9 cellular contexts compared by ENCODE assay signal in the genomic region with DNA sequence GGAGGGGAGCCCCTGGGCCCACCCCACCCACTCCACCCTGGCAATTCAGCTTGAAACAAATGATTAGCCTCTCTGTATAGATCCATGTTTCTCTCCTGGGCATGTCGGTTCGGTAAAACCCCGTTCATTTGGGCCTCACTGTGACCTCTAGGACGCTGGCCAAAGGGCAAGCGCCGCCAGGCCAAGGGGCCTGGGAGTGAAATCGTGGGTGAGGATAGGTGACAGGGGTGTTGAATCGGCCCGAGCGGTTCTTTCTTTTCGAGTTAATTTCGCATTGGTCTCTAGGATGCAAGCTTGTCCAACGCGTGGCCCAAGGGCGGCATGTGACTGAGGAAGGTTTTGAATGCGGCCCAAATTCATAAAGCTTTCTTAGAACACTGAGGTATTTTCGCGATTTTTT. TPM values are rescaled to one million over a fixed set of nuclear protein-coding genes. Genes with fewer than 3 reads are reported as not detected.
DNase-seq lines count a peak whose midpoint lies in the region; ATAC-seq, FAIRE-seq and TF ChIP-seq lines count a peak whose summit lies in the region.
"Had no signal": no experiment of that assay in that cellular context is flagged by ENCODE, and none has a peak within 500 bp of the region (broad histone marks: within the 10 kb centered on the region; RNA-seq: fewer than 3 reads in every experiment).

No MANE protein-coding gene starts in this region.

- H3K36me3 Mint-ChIP-seq in activated CD8-positive, alpha-beta T cell treated with anti-CD3 and anti-CD28 coated beads for 36 hours (ENCODE audit: low read depth): no peaks in the 10 kb centered on the region
- H3K36me3 Mint-ChIP-seq in immature natural killer cell: no peaks in the 10 kb centered on the region

- POLR2A ChIA-PET in activated CD8-positive, alpha-beta T cell treated with anti-CD3 and anti-CD28 coated beads for 36 hours (lab: Charles Lee): interaction anchor here (0.8 to 23.0 kb wide), 8 partner anchors 9 to 317 kb away, joined by 3 to 438 read pairs (median 4); a partner anchor contains a TSS

- H3K27me3 ChIP-seq in stomach: no peaks in the 10 kb centered on the region

- DNase-seq in activated CD8-positive, alpha-beta memory T cell treated with anti-CD3 and anti-CD28 coated beads for 24 hours: peak; percentile 61
- DNase-seq in activated CD8-positive, alpha-beta memory T cell treated with anti-CD3 and anti-CD28 coated beads, Interleukin-2, amount 50 U/mL, for 4 hours: no peak
- DNase-seq in activated CD8-positive, alpha-beta T cell treated with anti-CD3 and anti-CD28 coated beads for 36 hours: no peak
- DNase-seq in immature natural killer cell: no peak
- no peak for DNase-seq in stomach
- DNase-seq in GM12891 (ENCODE audit: insufficient read length, low spot score): no peak
- DNase-seq in cerebellar nuclear complex (lab: John Stamatoyannopoulos, UW): no peak
- DNase-seq in GM10266 (ENCODE audit: extremely low spot score): no peak
- DNase-seq: GDM1 had no signal

- ATAC-seq in activated CD8-positive, alpha-beta T cell treated with anti-CD3 and anti-CD28 coated beads for 36 hours: no peak

- peak overlapping the region; percentile 69 for H3K27ac Mint-ChIP-seq in activated CD8-positive, alpha-beta T cell treated with anti-CD3 and anti-CD28 coated beads for 36 hours
- peak overlapping the region in 4 of 6 donors; percentile 54 to 81 (median 55) for H3K27ac Mint-ChIP-seq in immature natural killer cell

- H3K9me3 Mint-ChIP-seq in activated CD8-positive, alpha-beta T cell treated with anti-CD3 and anti-CD28 coated beads for 36 hours: no peaks in the 10 kb centered on the region
- no peaks in the 10 kb centered on the region for H3K9me3 Mint-ChIP-seq in immature natural killer cell

- FAIRE-seq in GM12891 (lab: Jason Lieb, UNC): no peak

- H3K27me3 Mint-ChIP-seq in activated CD8-positive, alpha-beta T cell treated with anti-CD3 and anti-CD28 coated beads for 36 hours: no peaks in the 10 kb centered on the region
- H3K27me3 Mint-ChIP-seq in immature natural killer cell (ENCODE audit: low read depth in 3 of 3): peaks cover 2 to 15% (median 3%) of the 10 kb centered on the region in 3 donors

- peak overlapping the region in 4 of 5 donors; percentile 78 to 99 (median 92) for H3K27ac ChIP-seq in stomach

- CTCF ChIA-PET in activated CD8-positive, alpha-beta T cell treated with anti-CD3 and anti-CD28 coated beads for 36 hours (lab: Charles Lee): interaction anchor here (1.3 to 13.5 kb wide), 6 partner anchors 11 to 119 kb away, joined by 5 to 91 read pairs (median 12); a partner anchor contains a TSS

- TF ChIP-seq EP300 in stomach (IDR thresholded peaks at IDR 0.05): no peak

- H3K4me1 Mint-ChIP-seq in activated CD8-positive, alpha-beta T cell treated with anti-CD3 and anti-CD28 coated beads for 36 hours (ENCODE audit: low read depth): peaks cover 68% of the 10 kb centered on the region
- peaks cover 30 to 34% of the 10 kb centered on the region in 2 donors for H3K4me1 Mint-ChIP-seq in immature natural killer cell

- no peaks in the 10 kb centered on the region for H3K9me3 ChIP-seq in stomach

- H3K4me1 ChIP-seq in stomach: peaks cover 17 to 53% (median 36%) of the 10 kb centered on the region in 4 donors

- intact Hi-C loops in activated CD8-positive, alpha-beta T cell treated with anti-CD3 and anti-CD28 coated beads for 36 hours (cut with micrococcal nuclease): no loop called here
- intact Hi-C loops in stomach (cut with DNase I; ENCODE audit: low total_unique reads): no loop called here

- WGBS in stomach, 5 donors: 92 to 95% (median 94%) methylated on average over 17 to 18 of the region's 18 CpGs

- TF ChIP-seq POLR2A in stomach (IDR thresholded peaks at IDR 0.05): no peak
- no peak for TF ChIP-seq POLR2A in GM12891 (IDR thresholded peaks at IDR 0.05; ENCODE audit: low read depth, low read length)

- H3K36me3 ChIP-seq in stomach: no peaks in the 10 kb centered on the region

- TF ChIP-seq CTCF in activated CD8-positive, alpha-beta T cell treated with anti-CD3 and anti-CD28 coated beads for 36 hours (IDR thresholded peaks at IDR 0.05): no peak
- TF ChIP-seq CTCF in stomach (IDR thresholded peaks at IDR 0.05): no peak
- TF ChIP-seq CTCF in GM10266 (IDR thresholded peaks at IDR 0.05; ENCODE audit: control insufficient read depth, insufficient read depth, low read depth, missing control alignments): no peak

- H3K4me3 Mint-ChIP-seq in activated CD8-positive, alpha-beta T cell treated with anti-CD3 and anti-CD28 coated beads for 36 hours: peak overlapping the region; percentile 39
- peak overlapping the region; percentile 73 to 83 (median 80) for H3K4me3 Mint-ChIP-seq in immature natural killer cell

- no peak overlapping the region for H3K4me3 ChIP-seq in stomach

TF ChIP-seq in GM12891, 5 proteins besides CTCF, POLR2A, EP300 and RAD21:
- no peak for TF ChIP-seq SPI1 (IDR thresholded peaks at IDR 0.05; ENCODE audit: low read depth, low read length)
- TF ChIP-seq TAF1 (IDR thresholded peaks at IDR 0.05; ENCODE audit: low read depth, low read length): no peak
- TF ChIP-seq POLR2AphosphoS5 (IDR thresholded peaks at IDR 0.05; ENCODE audit: low read depth, low read length): no peak
- no peak for TF ChIP-seq PAX5 (IDR thresholded peaks at IDR 0.05; ENCODE audit: insufficient read depth, low read length, severe bottlenecking)
- no peak for TF ChIP-seq POU2F2 (IDR thresholded peaks at IDR 0.05; ENCODE audit: low read depth, low read length)
TF ChIP-seq in GM12891: peak in this region for 0.

RNA-seq across cellular contexts. Expression of a gene that starts 9.9 kb away (rescaled TPM):
- 10 to 100 TPM; 61.5 to 64.3 TPM for total RNA-seq in activated CD8-positive, alpha-beta T cell treated with anti-CD3 and anti-CD28 coated beads for 36 hours
- polyA plus RNA-seq in immature natural killer cell: 100 to 1,000 TPM in 1 of 3 donors, 10 to 100 TPM in 2; 77.1 to 204 (median 82.7) TPM
- total RNA-seq in stomach: 10 to 100 TPM in 3 of 5 donors, 1 to 10 TPM in 2; 1.2 to 26.8 (median 13.6) TPM
- 10 to 100 TPM; 12.2 to 17.3 (median 15.7) TPM for polyA plus RNA-seq in stomach
- polyA plus RNA-seq in GM12891 (2012; ENCODE audit: low read depth, missing spikeins): 54.4 TPM

RNA-seq across cellular contexts. Expression of a gene that starts 21.5 kb away (rescaled TPM):
- under 1 TPM in 1 of 2 experiments, not detected in 1; 0.25 TPM for total RNA-seq in activated CD8-positive, alpha-beta T cell treated with anti-CD3 and anti-CD28 coated beads for 36 hours
- polyA plus RNA-seq in immature natural killer cell (not detected), stomach (1 to 10 TPM in 2 of 3 donors, under 1 TPM in 1; 0.50 to 1.9 (median 1.4) TPM)
- 10 to 100 TPM in 1 of 5 donors, not detected in 4; 12.7 TPM for total RNA-seq in stomach
- 0.60 TPM for polyA plus RNA-seq in GM12891 (2012; ENCODE audit: low read depth, missing spikeins)
